ENCODE assay signal across 1 cellular context in genomic region chr20:63461364-63461763, GRCh38.
TF ChIP-seq lines count a peak whose summit lies in the region.

No MANE protein-coding gene starts in this region.

TF ChIP-seq in GM12878, 131 proteins besides CTCF, POLR2A, EP300 and RAD21:
- TF ChIP-seq BCL11A (IDR thresholded peaks at IDR 0.05; ENCODE audit: low read depth, low read length), result no peak
- TF ChIP-seq REST (IDR thresholded peaks at IDR 0.05; ENCODE audit: low read depth, low read length), result peak; percentile 90
